12 cellular contexts compared by ENCODE assay signal in the genomic region with DNA sequence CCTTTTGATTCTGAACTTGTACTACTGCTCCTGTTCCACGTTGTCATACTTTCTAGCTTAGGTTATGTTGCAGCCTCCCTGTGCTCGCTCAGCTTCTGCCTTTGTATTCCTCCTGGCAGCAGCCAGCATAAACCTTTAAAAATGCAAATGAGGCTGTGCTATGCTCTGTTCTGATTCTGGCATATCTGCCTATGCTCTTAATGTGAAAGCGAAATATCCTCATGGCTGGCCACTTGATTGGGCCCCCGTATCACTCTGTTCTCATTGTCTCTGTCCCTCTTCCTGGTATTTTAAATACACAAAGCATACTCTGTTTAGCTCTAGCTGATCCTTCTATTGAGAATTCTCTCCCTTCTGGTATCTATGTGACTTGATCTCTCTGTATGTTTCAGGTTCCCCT.
DNase-seq lines count a peak whose midpoint lies in the region; ATAC-seq, FAIRE-seq and TF ChIP-seq lines count a peak whose summit lies in the region.
"Had no signal": no experiment of that assay in that cellular context is flagged by ENCODE, and none has a peak within 500 bp of the region (broad histone marks: within the 10 kb centered on the region; RNA-seq: fewer than 3 reads in every experiment).

No MANE protein-coding gene starts in this region.

- H3K27ac ChIP-seq in mammary epithelial cell (ENCODE audit: insufficient read depth, low read depth, low read length) (peak overlapping the region; percentile 4), IMR-90 (ENCODE audit: insufficient read depth, low read length) (no peak overlapping the region), H1 (ENCODE audit: low read depth, low read length) (no peak overlapping the region), upper lobe of right lung (no peak overlapping the region)
- H3K27ac ChIP-seq: neutrophil had no signal

- H3K18ac ChIP-seq in IMR-90 (ENCODE audit: low read depth, low read length) = no peak overlapping the region
- no peak overlapping the region for H3K18ac ChIP-seq in H1 (ENCODE audit: extremely low read depth, low read length)

- H3K79me2 ChIP-seq in mammary epithelial cell (ENCODE audit: insufficient read depth, low read length) (peaks cover 96% of the 10 kb centered on the region), H1 (ENCODE audit: control insufficient read depth in 1 of 2, insufficient read depth in 2 of 2, low read length in 2 of 2) (peaks cover 90 to 100% of the 10 kb centered on the region in 2 experiments)

- H3K4me3 ChIP-seq in mammary epithelial cell (replicated peaks in 1 of 3; ENCODE audit: insufficient read depth in 1 of 3, low read depth in 2 of 3, low read length in 3 of 3) (no peak overlapping the region), IMR-90 (ENCODE audit: insufficient read depth, low read depth, low read length) (no peak overlapping the region), H1 (ENCODE audit: extremely low read depth in 1 of 4, insufficient read depth in 2 of 4, low read depth in 3 of 4, low read length in 4 of 4) (no peak overlapping the region), upper lobe of right lung (no peak overlapping the region)

- H3K4me3 Mint-ChIP-seq in MCF 10A (ENCODE audit: unreplicated experiment) = no peak overlapping the region
- no peak overlapping the region for H3K4me3 Mint-ChIP-seq in T-helper 17 cell
- H3K4me3 Mint-ChIP-seq: activated CD4-positive, alpha-beta memory T cell treated with anti-CD3 and anti-CD28 coated beads for 36 hours had no signal

- BruUV-seq in mammary epithelial cell (replicated peaks; lab: Mats Ljungman, UMichigan) (no TSS peak), MCF 10A (replicated peaks; lab: Mats Ljungman, UMichigan) (no TSS peak), IMR-90 (replicated peaks; lab: Mats Ljungman, UMichigan) (no TSS peak)

- no peak overlapping the region for H2BK120ac ChIP-seq in IMR-90 (ENCODE audit: low read depth, low read length)
- H2BK120ac ChIP-seq in H1 (replicated peaks; ENCODE audit: low read depth, low read length) = no peak overlapping the region

- POLR2A ChIA-PET in MCF 10A (lab: Yijun Ruan, JAX) (interaction anchor here (2.5 kb wide), 1 partner anchor 9 kb away, joined by 6 read pairs; no protein-coding TSS in a partner anchor), IMR-90 (lab: Charles Lee; ENCODE audit: unreplicated experiment) (no interaction called here), H1 (lab: Charles Lee; ENCODE audit: partially characterized antibody) (no interaction called here)

- H3K14ac ChIP-seq in IMR-90 (replicated peaks; ENCODE audit: low read depth, low read length) (0 out of 2 replicates have a peak overlapping the region, but pooled peaks have one; percentile 48), H1 (ENCODE audit: insufficient read length) (no peak overlapping the region)

- H2BK12ac ChIP-seq in H1 (ENCODE audit: low read depth, low read length) = no peak overlapping the region

- H3K56ac ChIP-seq in IMR-90 (ENCODE audit: extremely low read depth, insufficient read depth, low read length) = no peak overlapping the region
- H3K56ac ChIP-seq in H1 (replicated peaks; ENCODE audit: insufficient read length, low read depth, low read length) = no peak overlapping the region

- H3K9me1 ChIP-seq in IMR-90 (ENCODE audit: insufficient read depth, low read length) = peaks cover 13% of the 10 kb centered on the region; the same call in 1 of the 2 replicates

- no peaks in the 10 kb centered on the region for H3K23me2 ChIP-seq in H1 (ENCODE audit: low read depth, low read length)

- H3K27me3 Mint-ChIP-seq in MCF 10A (ENCODE audit: insufficient read depth, unreplicated experiment) = no peaks in the 10 kb centered on the region
- H3K27me3 Mint-ChIP-seq in T-helper 17 cell = no peaks in the 10 kb centered on the region
- H3K27me3 Mint-ChIP-seq: activated CD4-positive, alpha-beta memory T cell treated with anti-CD3 and anti-CD28 coated beads for 36 hours had no signal

- WGBS in mammary epithelial cell (ENCODE audit: low coverage, missing lambda C conversion rate) = 28% methylated on average over 4 of the region's 4 CpGs
- 100% methylated on average over 3 of the region's 4 CpGs; no CpG with 5 or more reads in 1 of the 2 experiments for WGBS in IMR-90 (ENCODE audit: extremely low coverage in 2 of 2, insufficient read length in 1 of 2), 2 experiments
- 62% methylated on average over 4 of the region's 4 CpGs; no CpG with 5 or more reads in 1 of the 2 experiments for WGBS in H1 (ENCODE audit: extremely low coverage in 1 of 2, insufficient coverage in 1 of 2, insufficient read length in 1 of 2, insufficient replicate concordance in 2 of 2, low coverage in 1 of 2, low lambda C conversion rate in 2 of 2, missing lambda C conversion rate in 1 of 2), 2 experiments

- H4K20me1 ChIP-seq in mammary epithelial cell (ENCODE audit: insufficient read depth, low read length) (no peaks in the 10 kb centered on the region), IMR-90 (ENCODE audit: insufficient read depth, low read length) (peaks cover 91% of the 10 kb centered on the region), H1 (replicated peaks in 1 of 2; ENCODE audit: control insufficient read depth in 1 of 2, insufficient read depth in 2 of 2, low read length in 2 of 2) (peaks cover 57 to 65% of the 10 kb centered on the region in 2 experiments)

- no peak overlapping the region for H2AK9ac ChIP-seq in IMR-90 (replicated peaks; ENCODE audit: low read depth, low read length, poor library complexity)

- TF ChIP-seq RAD21 in IMR-90 (IDR thresholded peaks at IDR 0.05; ENCODE audit: low read length) (no peak), H1 (IDR thresholded peaks at IDR 0.05 in 1 of 2, conservative IDR thresholded peaks at IDR 0.05 in 1 of 2; ENCODE audit: low read depth in 2 of 2, low read length in 2 of 2) (no peak)

- H3K23ac ChIP-seq in IMR-90 (ENCODE audit: low read depth, low read length) (no peak overlapping the region), H1 (ENCODE audit: insufficient read length) (no peak overlapping the region)

- peak overlapping the region; percentile 41 for H2AFZ ChIP-seq in mammary epithelial cell (ENCODE audit: low read depth, low read length)
- H2AFZ ChIP-seq in IMR-90 (replicated peaks; ENCODE audit: low read length, poor library complexity) = no peak overlapping the region
- no peak overlapping the region for H2AFZ ChIP-seq in H1 (ENCODE audit: low read length)

- H3K4me1 Mint-ChIP-seq in MCF 10A (ENCODE audit: insufficient read depth, unreplicated experiment) (peaks cover 32% of the 10 kb centered on the region), T-helper 17 cell (peaks cover 56% of the 10 kb centered on the region)

- H3K4ac ChIP-seq in IMR-90 (ENCODE audit: low read depth, low read length) (no peak overlapping the region), H1 (replicated peaks; ENCODE audit: insufficient read length, low read depth, low read length) (no peak overlapping the region)

- TF ChIP-seq EP300 in H1 (IDR thresholded peaks at IDR 0.05; ENCODE audit: borderline replicate concordance in 1 of 2, low read depth in 2 of 2, low read length in 2 of 2) = no peak

- H2AK5ac ChIP-seq in IMR-90 (ENCODE audit: low read depth, low read length) (no peak overlapping the region), H1 (ENCODE audit: low read depth, low read length) (no peak overlapping the region)

- no peak overlapping the region for H2BK20ac ChIP-seq in IMR-90 (ENCODE audit: low read depth, low read length)
- no peak overlapping the region for H2BK20ac ChIP-seq in H1 (ENCODE audit: low read length)

- intact Hi-C loops in mammary epithelial cell (cut with micrococcal nuclease) (no loop called here), MCF 10A (cut with micrococcal nuclease) (no loop called here), IMR-90 (cut with micrococcal nuclease) (no loop called here), upper lobe of right lung (cut with DNase I) (no loop called here)

- H3K9me3 Mint-ChIP-seq in MCF 10A (ENCODE audit: unreplicated experiment) = no peaks in the 10 kb centered on the region
- H3K9me3 Mint-ChIP-seq: activated CD4-positive, alpha-beta memory T cell treated with anti-CD3 and anti-CD28 coated beads for 36 hours had no signal

- TF ChIP-seq CTCF in mammary epithelial cell (conservative IDR thresholded peaks at IDR 0.05 in 1 of 2, IDR thresholded peaks at IDR 0.05 in 1 of 2; ENCODE audit: extremely low read depth in 1 of 2, insufficient read depth in 1 of 2, low read depth in 1 of 2, low read length in 2 of 2) (no peak), MCF 10A (IDR thresholded peaks at IDR 0.05; ENCODE audit: unreplicated experiment) (no peak), IMR-90 (conservative IDR thresholded peaks at IDR 0.05; ENCODE audit: low read depth, low read length) (no peak), H1 (IDR thresholded peaks at IDR 0.05; ENCODE audit: control extremely low read depth in 1 of 3, insufficient read depth in 1 of 3, low read depth in 1 of 3, low read length in 3 of 3) (no peak), upper lobe of right lung (IDR thresholded peaks at IDR 0.05) (no peak)

- H3K36me3 Mint-ChIP-seq in MCF 10A (ENCODE audit: insufficient read depth, unreplicated experiment) (peaks cover 17% of the 10 kb centered on the region), T-helper 17 cell (ENCODE audit: low read depth) (peaks cover 2% of the 10 kb centered on the region)

- CTCF ChIA-PET in mammary epithelial cell (lab: Charles Lee; ENCODE audit: low non-redundant PET) (interaction anchor here (0.7 kb wide), 1 partner anchor 1337 kb away, joined by 4 read pairs; no protein-coding TSS in a partner anchor), MCF 10A (lab: Yijun Ruan, JAX) (no interaction called here), IMR-90 (lab: Yijun Ruan, JAX) (no interaction called here), H1 (lab: Charles Lee; ENCODE audit: partially characterized antibody) (no interaction called here)

- TF ChIP-seq POLR2A in IMR-90 (IDR thresholded peaks at IDR 0.05; ENCODE audit: low read depth, low read length) (no peak), H1 (IDR thresholded peaks at IDR 0.05; ENCODE audit: control extremely low read depth in 1 of 2, low read depth in 2 of 2, low read length in 2 of 2) (no peak)

- no peak for DNase-seq in mammary epithelial cell
- no peak for DNase-seq in MCF 10A (ENCODE audit: unreplicated experiment)
- DNase-seq in IMR-90 = no peak
- no peak for DNase-seq in H1 (ENCODE audit: low read depth in 1 of 2, low spot score in 2 of 2)
- no peak for DNase-seq in upper lobe of right lung
- DNase-seq in T-helper 17 cell = no peak
- no peak for DNase-seq in DMS53 treated with DMSO at 0.1 percent for 48 hours (lab: John Stamatoyannopoulos, UW; ENCODE audit: unreplicated experiment)
- DNase-seq: activated CD4-positive, alpha-beta memory T cell treated with anti-CD3 and anti-CD28 coated beads for 36 hours; AML-193; aorta had no signal

- in situ Hi-C loops in mammary epithelial cell (cut with MboI; ENCODE audit: low sequenced_read_pairs in 2 of 2) (no loop called here), IMR-90 (cut with MboI; ENCODE audit: low sequenced_read_pairs) (loop anchor here (10.0 to 25.0 kb wide), 2 partner anchors 130 to 1473 kb away; partner anchors contain the start of gene RNF182)

- no peak overlapping the region for H2BK15ac ChIP-seq in IMR-90 (ENCODE audit: low read depth, low read length)
- H2BK15ac ChIP-seq in H1 (ENCODE audit: low read length) = no peak overlapping the region

- H3K4me2 ChIP-seq in mammary epithelial cell (ENCODE audit: insufficient read depth, low read depth, low read length) (peak overlapping the region; percentile 31), IMR-90 (ENCODE audit: low read depth, low read length) (no peak overlapping the region), H1 (ENCODE audit: insufficient read depth in 1 of 2, low read depth in 2 of 2, low read length in 2 of 2) (peak overlapping the region; percentile 48 to 51; a peak in 3 of 4 replicates)

- H2BK5ac ChIP-seq in IMR-90 (ENCODE audit: low read depth, low read length, poor library complexity, severe bottlenecking) (no peak overlapping the region), H1 (ENCODE audit: low read depth, low read length) (no peak overlapping the region)

- H3K9ac ChIP-seq in mammary epithelial cell (ENCODE audit: insufficient read depth, low read length) (no peak overlapping the region), IMR-90 (ENCODE audit: low read depth, low read length) (no peak overlapping the region), H1 (replicated peaks in 1 of 4; ENCODE audit: extremely low read depth in 1 of 4, low read depth in 3 of 4, low read length in 3 of 4) (no peak overlapping the region)

- H3K36me3 ChIP-seq in mammary epithelial cell (ENCODE audit: insufficient read depth, low read length) (no peaks in the 10 kb centered on the region), IMR-90 (ENCODE audit: control insufficient read depth, insufficient read depth, low read length) (no peaks in the 10 kb centered on the region), H1 (ENCODE audit: control insufficient read depth in 2 of 4, insufficient read depth in 4 of 4, low read length in 3 of 4) (no peaks in the 10 kb centered on the region), upper lobe of right lung (no peaks in the 10 kb centered on the region)
- H3K36me3 ChIP-seq: neutrophil had no signal

- ATAC-seq in IMR-90 (ENCODE audit: low read depth) = no peak
- ATAC-seq in upper lobe of right lung = peak; percentile 68
- ATAC-seq in HG03521 (IDR thresholded peaks at IDR 0.05; ENCODE audit: unreplicated experiment) = no peak
- ATAC-seq in T-helper 17 cell = no peak

- H3K9me3 ChIP-seq in mammary epithelial cell (replicated peaks; ENCODE audit: insufficient read depth, low read length) (no peaks in the 10 kb centered on the region), IMR-90 (ENCODE audit: control insufficient read depth, insufficient read depth, low read length) (no peaks in the 10 kb centered on the region), H1 (ENCODE audit: insufficient read depth in 2 of 2, low read depth in 1 of 2, low read length in 1 of 2) (no peaks in the 10 kb centered on the region), upper lobe of right lung (no peaks in the 10 kb centered on the region), T-helper 17 cell (ENCODE audit: control insufficient read depth, low read length, poor library complexity, severe bottlenecking) (no peaks in the 10 kb centered on the region)
- H3K9me3 ChIP-seq: neutrophil had no signal

- no peak for FAIRE-seq in H1 (lab: Jason Lieb, UNC)

- H4K8ac ChIP-seq in IMR-90 (ENCODE audit: low read depth in 2 of 2, low read length in 2 of 2) = no peak overlapping the region
- H4K8ac ChIP-seq in H1 (ENCODE audit: extremely low read depth, insufficient read depth, low read length) = no peak overlapping the region

- H3K27me3 ChIP-seq in mammary epithelial cell (ENCODE audit: insufficient read depth, low read length) (no peaks in the 10 kb centered on the region), IMR-90 (ENCODE audit: control insufficient read depth, insufficient read depth, low read length) (no peaks in the 10 kb centered on the region), H1 (replicated peaks in 1 of 4; ENCODE audit: control insufficient read depth in 3 of 4, extremely low read depth in 1 of 4, insufficient read depth in 3 of 4, low read length in 3 of 4) (no peaks in the 10 kb centered on the region), upper lobe of right lung (no peaks in the 10 kb centered on the region)
- H3K27me3 ChIP-seq: neutrophil had no signal

- dilution Hi-C loops in mammary epithelial cell (cut with HindIII; ENCODE audit: low sequenced_read_pairs) (no loop called here), IMR-90 (cut with HindIII; ENCODE audit: low sequenced_read_pairs, unreplicated experiment) (no loop called here)

- H3K4me1 ChIP-seq in mammary epithelial cell (ENCODE audit: insufficient read depth, low read length) (peaks cover 19% of the 10 kb centered on the region), IMR-90 (ENCODE audit: control insufficient read depth, insufficient read depth, low read length) (peaks cover 22% of the 10 kb centered on the region), H1 (replicated peaks in 1 of 4; ENCODE audit: control insufficient read depth in 3 of 4, insufficient read depth in 4 of 4, low read length in 3 of 4) (peaks cover 14 to 49% (median 34%) of the 10 kb centered on the region in 4 experiments), upper lobe of right lung (peaks cover 29% of the 10 kb centered on the region)

- peaks cover 25 to 89% of the 10 kb centered on the region in 2 experiments for H3K79me1 ChIP-seq in IMR-90 (ENCODE audit: low read depth in 1 of 2, low read length in 2 of 2)
- peaks cover 10% of the 10 kb centered on the region for H3K79me1 ChIP-seq in H1 (ENCODE audit: low read depth, low read length)

- H4K5ac ChIP-seq in IMR-90 (ENCODE audit: low read depth, low read length) (no peak overlapping the region), H1 (ENCODE audit: insufficient read length, low read depth, low read length) (no peak overlapping the region)

- H4K91ac ChIP-seq in IMR-90 (ENCODE audit: insufficient read depth, low read depth, low read length) (no peak overlapping the region), H1 (replicated peaks; ENCODE audit: insufficient read length, low read length) (no peak overlapping the region)

- H3K27ac Mint-ChIP-seq in MCF 10A (ENCODE audit: low read depth, unreplicated experiment) (no peak overlapping the region), T-helper 17 cell (no peak overlapping the region)
- H3K27ac Mint-ChIP-seq: activated CD4-positive, alpha-beta memory T cell treated with anti-CD3 and anti-CD28 coated beads for 36 hours had no signal
